In genomic region chr10:103986360-103986759, GRCh38 we compare ENCODE assay signal across 18 cellular contexts. TPM values are rescaled to one million over a fixed set of nuclear protein-coding genes. Genes with fewer than 3 reads are reported as not detected.
DNase-seq lines count a peak whose midpoint lies in the region; ATAC-seq and TF ChIP-seq lines count a peak whose summit lies in the region.
"Had no signal": no experiment of that assay in that cellular context is flagged by ENCODE, and none has a peak within 500 bp of the region (broad histone marks: within the 10 kb centered on the region; RNA-seq: fewer than 3 reads in every experiment).

No MANE protein-coding gene starts in this region.

- H3K23ac ChIP-seq in mesendoderm (ENCODE audit: low read length): no peak overlapping the region

- H3K27ac Mint-ChIP-seq in activated naive CD4-positive, alpha-beta T cell treated with anti-CD3 and anti-CD28 coated beads, Interleukin-2, amount 10 ng/mL, durations not matched to agents 7 days and 5 days: no peak overlapping the region
- H3K27ac Mint-ChIP-seq in activated naive CD8-positive, alpha-beta T cell treated with anti-CD3 and anti-CD28 coated beads, Interleukin-2, amount 10 ng/mL, durations not matched to agents 7 days and 5 days: peak overlapping the region; percentile 35
- no peak overlapping the region for H3K27ac Mint-ChIP-seq in neural progenitor cell

- TF ChIP-seq CTCF in neural progenitor cell (IDR thresholded peaks at IDR 0.05): no peak

- ATAC-seq in GM19025 (IDR thresholded peaks at IDR 0.05; ENCODE audit: low read depth, unreplicated experiment): peak; percentile 62
- no peak for ATAC-seq in activated naive CD8-positive, alpha-beta T cell treated with anti-CD3 and anti-CD28 coated beads, Interleukin-2, amount 10 ng/mL, durations not matched to agents 7 days and 5 days (ENCODE audit: low read depth)
- ATAC-seq in HG03095 (IDR thresholded peaks at IDR 0.05; ENCODE audit: unreplicated experiment): no peak
- ATAC-seq: gastrocnemius medialis had no signal

- H4K8ac ChIP-seq in mesendoderm (ENCODE audit: low read depth, low read length): no peak overlapping the region

- H3K4me3 ChIP-seq in neural progenitor cell (no peak overlapping the region), mesendoderm (ENCODE audit: low read length) (no peak overlapping the region)
- H3K4me3 ChIP-seq: gastrocnemius medialis, MG63, sigmoid colon had no signal

- H3K36me3 Mint-ChIP-seq in activated naive CD4-positive, alpha-beta T cell treated with anti-CD3 and anti-CD28 coated beads, Interleukin-2, amount 10 ng/mL, durations not matched to agents 7 days and 5 days: peaks cover 4% of the 10 kb centered on the region
- peaks cover 16% of the 10 kb centered on the region for H3K36me3 Mint-ChIP-seq in activated naive CD8-positive, alpha-beta T cell treated with anti-CD3 and anti-CD28 coated beads, Interleukin-2, amount 10 ng/mL, durations not matched to agents 7 days and 5 days
- peaks cover 6% of the 10 kb centered on the region for H3K36me3 Mint-ChIP-seq in neural progenitor cell

- H3K79me2 ChIP-seq in neural progenitor cell (ENCODE audit: low read depth) (peaks cover 35% of the 10 kb centered on the region), mesendoderm (ENCODE audit: control insufficient read depth, insufficient read depth, low read length) (no peaks in the 10 kb centered on the region)

- H2BK120ac ChIP-seq in mesendoderm (ENCODE audit: low read depth, low read length): no peak overlapping the region

- H2AK5ac ChIP-seq in mesendoderm (ENCODE audit: low read length): no peak overlapping the region

- peaks cover 3% of the 10 kb centered on the region for H3K79me1 ChIP-seq in mesendoderm (ENCODE audit: low read length)

- H2BK5ac ChIP-seq in mesendoderm (ENCODE audit: low read length): no peak overlapping the region

- H3K9ac ChIP-seq in neural progenitor cell (no peak overlapping the region), mesendoderm (ENCODE audit: low read length) (no peak overlapping the region)

- H2BK15ac ChIP-seq in mesendoderm (replicated peaks; ENCODE audit: low read depth): no peak overlapping the region

- H3K56ac ChIP-seq in mesendoderm (ENCODE audit: low read length): no peak overlapping the region

- DNase-seq in activated naive CD4-positive, alpha-beta T cell treated with Interleukin-2 at 50 U/mL for 16 hours: peak; percentile 16
- no peak for DNase-seq in activated naive CD4-positive, alpha-beta T cell treated with anti-CD3 and anti-CD28 coated beads, Interleukin-2, amount 10 ng/mL, durations not matched to agents 7 days and 5 days
- DNase-seq in activated naive CD8-positive, alpha-beta T cell treated with anti-CD3 and anti-CD28 coated beads, Interleukin-2, amount 10 ng/mL, durations not matched to agents 7 days and 5 days: no peak
- DNase-seq in pons (ENCODE audit: low spot score) (peak; percentile 8), neural progenitor cell (ENCODE audit: low spot score) (no peak), mesendoderm (no peak)
- DNase-seq: activated CD4-positive, CD25-positive, alpha-beta regulatory T cell; activated effector memory CD4-positive, alpha-beta T cell treated with Interleukin-2 at 50 U/mL for 16 hours; DMS 273 treated with DMSO at 0.1 percent for 48 hours; gastrocnemius medialis; MG63; NCI-H1930; NCI-H748 treated with DMSO at 0.1 percent for 48 hours; occipital lobe; RPMI8226; sigmoid colon had no signal

- no peak overlapping the region for H4K5ac ChIP-seq in mesendoderm (ENCODE audit: low read length)

- H3K27me3 Mint-ChIP-seq in activated naive CD4-positive, alpha-beta T cell treated with anti-CD3 and anti-CD28 coated beads, Interleukin-2, amount 10 ng/mL, durations not matched to agents 7 days and 5 days: no peaks in the 10 kb centered on the region
- no peaks in the 10 kb centered on the region for H3K27me3 Mint-ChIP-seq in activated naive CD8-positive, alpha-beta T cell treated with anti-CD3 and anti-CD28 coated beads, Interleukin-2, amount 10 ng/mL, durations not matched to agents 7 days and 5 days
- H3K27me3 Mint-ChIP-seq in neural progenitor cell (ENCODE audit: insufficient read depth, low read depth): no peaks in the 10 kb centered on the region

- H3K4me3 Mint-ChIP-seq in activated naive CD4-positive, alpha-beta T cell treated with anti-CD3 and anti-CD28 coated beads, Interleukin-2, amount 10 ng/mL, durations not matched to agents 7 days and 5 days: no peak overlapping the region
- H3K4me3 Mint-ChIP-seq in activated naive CD8-positive, alpha-beta T cell treated with anti-CD3 and anti-CD28 coated beads, Interleukin-2, amount 10 ng/mL, durations not matched to agents 7 days and 5 days: no peak overlapping the region
- no peak overlapping the region for H3K4me3 Mint-ChIP-seq in neural progenitor cell

- no peaks in the 10 kb centered on the region for H3K9me3 Mint-ChIP-seq in activated naive CD4-positive, alpha-beta T cell treated with anti-CD3 and anti-CD28 coated beads, Interleukin-2, amount 10 ng/mL, durations not matched to agents 7 days and 5 days
- no peaks in the 10 kb centered on the region for H3K9me3 Mint-ChIP-seq in activated naive CD8-positive, alpha-beta T cell treated with anti-CD3 and anti-CD28 coated beads, Interleukin-2, amount 10 ng/mL, durations not matched to agents 7 days and 5 days
- H3K9me3 Mint-ChIP-seq in neural progenitor cell: peaks cover 2% of the 10 kb centered on the region

- H3K4ac ChIP-seq in mesendoderm (ENCODE audit: low read depth, low read length): no peak overlapping the region

- H3K4me1 Mint-ChIP-seq in activated naive CD4-positive, alpha-beta T cell treated with anti-CD3 and anti-CD28 coated beads, Interleukin-2, amount 10 ng/mL, durations not matched to agents 7 days and 5 days: peaks cover 44% of the 10 kb centered on the region
- H3K4me1 Mint-ChIP-seq in activated naive CD8-positive, alpha-beta T cell treated with anti-CD3 and anti-CD28 coated beads, Interleukin-2, amount 10 ng/mL, durations not matched to agents 7 days and 5 days: peaks cover 43% of the 10 kb centered on the region
- peaks cover 10% of the 10 kb centered on the region for H3K4me1 Mint-ChIP-seq in neural progenitor cell

- H3K27me3 ChIP-seq in neural progenitor cell: no peaks in the 10 kb centered on the region
- peaks cover 2% of the 10 kb centered on the region for H3K27me3 ChIP-seq in mesendoderm (ENCODE audit: insufficient read depth, low read length, poor library complexity)
- H3K27me3 ChIP-seq: gastrocnemius medialis, MG63, sigmoid colon had no signal

- H3K4me2 ChIP-seq in neural progenitor cell (no peak overlapping the region), mesendoderm (ENCODE audit: low read length) (no peak overlapping the region)

- WGBS in mesendoderm (ENCODE audit: extremely low coverage, insufficient coverage, low lambda C conversion rate): no CpG with 5 or more reads among the region's 7 CpGs

- no peak overlapping the region for H3K27ac ChIP-seq in neural progenitor cell
- H3K27ac ChIP-seq in mesendoderm (ENCODE audit: low read depth, low read length): no peak overlapping the region
- H3K27ac ChIP-seq: gastrocnemius medialis, sigmoid colon had no signal

- CTCF ChIA-PET in activated naive CD4-positive, alpha-beta T cell treated with anti-CD3 and anti-CD28 coated beads, Interleukin-2, amount 10 ng/mL, durations not matched to agents 7 days and 5 days (lab: Charles Lee): interaction anchor here (0.6 kb wide), 1 partner anchor 92 kb away, joined by 3 read pairs; no protein-coding TSS in a partner anchor

- peaks cover 33% of the 10 kb centered on the region for H4K20me1 ChIP-seq in neural progenitor cell (ENCODE audit: low read depth)

- H2AFZ ChIP-seq in neural progenitor cell (replicated peaks): no peak overlapping the region

- no peak overlapping the region for H3K18ac ChIP-seq in mesendoderm (ENCODE audit: low read length)

- H3K36me3 ChIP-seq in neural progenitor cell (no peaks in the 10 kb centered on the region), mesendoderm (ENCODE audit: control insufficient read depth, insufficient read depth, low read length) (no peaks in the 10 kb centered on the region)
- H3K36me3 ChIP-seq: gastrocnemius medialis, MG63 had no signal

- H3K4me1 ChIP-seq in neural progenitor cell (no peaks in the 10 kb centered on the region), mesendoderm (ENCODE audit: control insufficient read depth, low read depth, low read length) (no peaks in the 10 kb centered on the region)

- H3K9me3 ChIP-seq in neural progenitor cell (ENCODE audit: low read depth): no peaks in the 10 kb centered on the region
- H3K9me3 ChIP-seq: gastrocnemius medialis, MG63, sigmoid colon had no signal

- no peaks in the 10 kb centered on the region for H3F3A ChIP-seq in neural progenitor cell (ENCODE audit: low read depth)

- POLR2A ChIA-PET in activated naive CD8-positive, alpha-beta T cell treated with anti-CD3 and anti-CD28 coated beads, Interleukin-2, amount 10 ng/mL, durations not matched to agents 7 days and 5 days (lab: Charles Lee): no interaction called here

RNA-seq across cellular contexts. Expression of gene SLK, which starts 19.4 kb away (rescaled TPM):
- total RNA-seq in activated naive CD8-positive, alpha-beta T cell treated with anti-CD3 and anti-CD28 coated beads, Interleukin-2, amount 10 ng/mL, durations not matched to agents 7 days and 5 days: 10 to 100 TPM; 37.9 to 38.4 TPM
- 33.5 and 42.7 TPM in 2 replicates for total RNA-seq in neural progenitor cell (ENCODE audit: low replicate concordance)
- 14.4 TPM for polyA plus RNA-seq in mesendoderm (2013, experiment 1 of 2)
- 14.8 TPM for polyA plus RNA-seq in mesendoderm (2013, experiment 2 of 2)

Comparison
In these comparisons a context has a peak if more than half of its experiments do, and no peak if none do; other contexts are left out.
1. DNase-seq: peak in activated naive CD4-positive, alpha-beta T cell treated with Interleukin-2 at 50 U/mL for 16 hours (single experiment) and pons (single experiment); none in activated naive CD4-positive, alpha-beta T cell treated with anti-CD3 and anti-CD28 coated beads, Interleukin-2, amount 10 ng/mL, durations not matched to agents 7 days and 5 days (single experiment), activated naive CD8-positive, alpha-beta T cell treated with anti-CD3 and anti-CD28 coated beads, Interleukin-2, amount 10 ng/mL, durations not matched to agents 7 days and 5 days (single experiment), neural progenitor cell (single experiment) and mesendoderm (single experiment).